In the genomic region with DNA sequence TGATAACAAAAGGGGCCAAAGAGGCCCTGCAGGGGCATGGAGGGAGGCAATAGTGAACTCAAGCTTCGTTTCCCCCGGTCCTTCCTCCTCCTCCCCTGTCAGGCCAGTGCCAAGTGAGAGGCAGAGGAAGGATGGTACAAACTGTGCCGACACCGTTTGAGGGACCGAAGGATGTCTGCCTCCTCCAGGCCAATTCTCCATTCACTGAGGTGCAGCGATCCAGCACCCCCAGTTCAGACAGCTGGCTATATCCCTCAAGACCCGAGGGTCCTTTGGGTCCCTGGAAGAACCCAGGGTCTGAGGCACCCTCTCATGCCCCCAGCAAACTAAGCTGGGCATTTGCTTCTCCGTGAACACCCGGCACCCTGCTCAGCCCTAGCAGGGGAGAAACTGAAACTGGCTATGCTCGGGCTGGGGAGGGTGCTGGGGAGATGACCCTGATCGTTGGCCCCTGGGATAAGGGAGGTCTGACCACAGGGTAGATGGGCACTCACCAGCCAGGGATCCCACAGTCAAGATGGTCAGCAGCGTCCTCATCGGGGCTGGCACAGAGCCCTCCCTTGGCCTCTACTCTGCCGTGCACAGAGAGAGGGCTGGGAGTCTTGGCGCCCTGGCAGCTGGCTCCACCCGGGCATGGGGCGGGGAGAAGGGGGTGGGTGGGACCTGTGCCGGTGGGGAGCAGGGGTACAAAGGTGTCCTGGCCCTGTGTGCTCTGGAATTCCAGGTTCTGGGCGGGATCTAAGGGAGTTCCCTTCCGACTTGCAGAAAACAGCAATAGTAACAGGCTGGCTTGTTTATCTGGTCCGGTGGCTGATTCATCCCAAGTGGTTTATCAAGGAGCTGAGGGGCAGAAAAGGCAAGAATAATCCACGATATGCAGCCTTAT, we compare ENCODE assay signal across 1 cellular context.
TF ChIP-seq lines count a peak whose summit lies in the region.

A gene with protein sequence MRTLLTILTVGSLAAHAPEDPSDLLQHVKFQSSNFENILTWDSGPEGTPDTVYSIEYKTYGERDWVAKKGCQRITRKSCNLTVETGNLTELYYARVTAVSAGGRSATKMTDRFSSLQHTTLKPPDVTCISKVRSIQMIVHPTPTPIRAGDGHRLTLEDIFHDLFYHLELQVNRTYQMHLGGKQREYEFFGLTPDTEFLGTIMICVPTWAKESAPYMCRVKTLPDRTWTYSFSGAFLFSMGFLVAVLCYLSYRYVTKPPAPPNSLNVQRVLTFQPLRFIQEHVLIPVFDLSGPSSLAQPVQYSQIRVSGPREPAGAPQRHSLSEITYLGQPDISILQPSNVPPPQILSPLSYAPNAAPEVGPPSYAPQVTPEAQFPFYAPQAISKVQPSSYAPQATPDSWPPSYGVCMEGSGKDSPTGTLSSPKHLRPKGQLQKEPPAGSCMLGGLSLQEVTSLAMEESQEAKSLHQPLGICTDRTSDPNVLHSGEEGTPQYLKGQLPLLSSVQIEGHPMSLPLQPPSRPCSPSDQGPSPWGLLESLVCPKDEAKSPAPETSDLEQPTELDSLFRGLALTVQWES (minus strand): TSS at position 595 of the 886 bp plus-strand sequence. CDS start 58 bp downstream, at position 537.

TF ChIP-seq in H1, 55 proteins besides CTCF, POLR2A, EP300 and RAD21:
- TF ChIP-seq SUZ12 (IDR thresholded peaks at IDR 0.05; ENCODE audit: low read length) (no peak), CBX8 (IDR thresholded peaks at IDR 0.05; ENCODE audit: borderline replicate concordance, low read depth, low read length) (no peak), CHD1 (IDR thresholded peaks at IDR 0.05; ENCODE audit: low read depth, low read length) (no peak), FOSL1 (IDR thresholded peaks at IDR 0.05; ENCODE audit: insufficient read depth, low read depth, low read length) (no peak), CEBPB (IDR thresholded peaks at IDR 0.05; ENCODE audit: low read depth, low read length) (no peak)
